In the genomic region with DNA sequence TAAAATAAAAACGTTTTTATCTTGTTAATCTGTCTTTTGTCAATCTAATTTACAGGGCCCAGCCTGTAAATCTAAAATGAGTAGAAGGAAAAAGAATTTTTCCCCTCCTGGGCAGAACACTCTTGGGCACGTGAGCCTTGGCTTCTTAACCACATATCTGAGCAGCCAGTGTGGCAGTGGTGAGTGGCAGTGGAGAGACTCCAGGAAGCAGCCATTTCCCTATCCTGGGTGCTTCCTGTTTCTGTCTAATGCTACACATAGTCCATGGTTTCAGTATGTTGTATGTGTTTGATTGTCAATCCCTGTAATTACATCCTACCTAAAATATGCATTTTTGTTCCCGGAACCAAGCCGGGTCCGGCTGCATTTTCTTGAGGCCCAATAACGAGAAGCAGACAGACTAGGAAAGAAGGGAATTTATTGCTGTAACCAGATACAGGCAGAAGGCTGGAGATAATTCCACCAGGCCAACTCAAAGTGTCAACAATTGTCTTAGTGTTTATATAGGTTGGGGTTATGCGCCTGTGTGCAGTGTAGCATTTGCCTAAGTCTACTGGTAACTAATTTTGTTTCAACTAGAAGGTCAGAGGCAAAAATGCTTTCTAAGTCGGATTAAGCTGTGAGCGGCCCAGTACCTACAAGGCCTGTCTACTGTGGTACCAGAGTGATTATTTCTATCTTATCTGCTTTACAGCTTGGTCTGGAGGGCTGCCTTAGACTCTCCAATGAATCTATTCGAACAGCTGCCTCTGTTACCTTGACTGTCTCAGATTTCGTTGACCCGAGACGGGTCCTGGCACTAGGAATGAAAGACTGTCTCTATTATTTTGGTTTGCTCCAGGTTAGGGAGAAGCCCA, we compare ENCODE assay signal across 10 cellular contexts.
DNase-seq lines count a peak whose midpoint lies in the region; TF ChIP-seq lines count a peak whose summit lies in the region.
"Had no signal": no experiment of that assay in that cellular context is flagged by ENCODE, and none has a peak within 500 bp of the region (broad histone marks: within the 10 kb centered on the region; RNA-seq: fewer than 3 reads in every experiment).

No MANE protein-coding gene starts in this region.

- no peaks in the 10 kb centered on the region for H3K79me2 ChIP-seq in GM23248 (ENCODE audit: insufficient read depth)

- H3K4me2 ChIP-seq in GM23248 (ENCODE audit: unreplicated experiment) = no peak overlapping the region

- in situ Hi-C loops in GM23248 (cut with MboI) (no loop called here), G401 (cut with HindIII; ENCODE audit: low sequenced_read_pairs) (no loop called here)

- H2AFZ ChIP-seq in GM23248 = no peak overlapping the region

- no peaks in the 10 kb centered on the region for H4K20me1 ChIP-seq in GM23248 (ENCODE audit: insufficient read depth)

- peaks cover 35% of the 10 kb centered on the region for H3K9me3 ChIP-seq in endodermal cell (ENCODE audit: control insufficient read depth, low read length)
- H3K9me3 ChIP-seq in GM23248 (ENCODE audit: low read depth) = no peaks in the 10 kb centered on the region
- H3K9me3 ChIP-seq: transverse colon had no signal

- no peak overlapping the region for H3K4me3 Mint-ChIP-seq in T-helper 1 cell treated with Interleukin-12 subunit alpha and Interleukin-12 subunit beta and Interleukin-4 antibody, amounts not matched to agents 30 μg/mL and 1 μg/mL, for 36 hours
- no peak overlapping the region for H3K4me3 Mint-ChIP-seq in endodermal cell
- no peak overlapping the region for H3K4me3 Mint-ChIP-seq in progenitor cell of endocrine pancreas (ENCODE audit: low read depth)

- H3K9ac ChIP-seq in endodermal cell (ENCODE audit: extremely low read depth, low read length, poor library complexity, severe bottlenecking) = no peak overlapping the region
- no peak overlapping the region for H3K9ac ChIP-seq in GM23248

- H3K27ac ChIP-seq in endodermal cell (ENCODE audit: low read depth, low read length) (no peak overlapping the region), GM23248 (no peak overlapping the region)
- H3K27ac ChIP-seq: SK-N-MC, transverse colon had no signal

- TF ChIP-seq CTCF in endodermal cell (conservative IDR thresholded peaks at IDR 0.05) = no peak
- no peak for TF ChIP-seq CTCF in progenitor cell of endocrine pancreas (IDR thresholded peaks at IDR 0.05; ENCODE audit: unreplicated experiment)

- H3K4me3 ChIP-seq in endodermal cell (ENCODE audit: low read length) (no peak overlapping the region), GM23248 (no peak overlapping the region)
- H3K4me3 ChIP-seq: SK-N-MC, transverse colon had no signal

- peaks cover 22% of the 10 kb centered on the region for H3K4me1 Mint-ChIP-seq in T-helper 1 cell treated with Interleukin-12 subunit alpha and Interleukin-12 subunit beta and Interleukin-4 antibody, amounts not matched to agents 30 μg/mL and 1 μg/mL, for 36 hours (ENCODE audit: low read depth)
- H3K4me1 Mint-ChIP-seq in endodermal cell (peaks cover 50% of the 10 kb centered on the region), progenitor cell of endocrine pancreas (ENCODE audit: low read depth) (peaks cover 34% of the 10 kb centered on the region)

- no peak for DNase-seq in T-helper 1 cell
- peak; percentile 95 for DNase-seq in NCI-H69 (lab: John Stamatoyannopoulos, UW)
- DNase-seq in endodermal cell = no peak
- DNase-seq in progenitor cell of endocrine pancreas (ENCODE audit: low spot score, unreplicated experiment) = no peak
- no peak for DNase-seq in H4 (ENCODE audit: low spot score)
- no peak for DNase-seq in GM23248
- no peak for DNase-seq in G401 (ENCODE audit: low spot score)
- DNase-seq: transverse colon had no signal

- no peaks in the 10 kb centered on the region for H3K27me3 ChIP-seq in endodermal cell (ENCODE audit: control insufficient read depth, insufficient read depth, low read length, poor library complexity, severe bottlenecking)
- no peaks in the 10 kb centered on the region for H3K27me3 ChIP-seq in GM23248 (replicated peaks; ENCODE audit: insufficient read depth)
- H3K27me3 ChIP-seq: transverse colon had no signal

- peaks cover 35% of the 10 kb centered on the region for H3K9me3 Mint-ChIP-seq in T-helper 1 cell treated with Interleukin-12 subunit alpha and Interleukin-12 subunit beta and Interleukin-4 antibody, amounts not matched to agents 30 μg/mL and 1 μg/mL, for 36 hours
- H3K9me3 Mint-ChIP-seq in endodermal cell (peaks cover 43% of the 10 kb centered on the region), progenitor cell of endocrine pancreas (ENCODE audit: low read depth) (peaks cover 14% of the 10 kb centered on the region)

- no peaks in the 10 kb centered on the region for H3K9me2 ChIP-seq in GM23248 (ENCODE audit: insufficient read depth)

- peaks cover 18% of the 10 kb centered on the region for H3K4me1 ChIP-seq in endodermal cell (ENCODE audit: control insufficient read depth, insufficient read depth, low read length)
- H3K4me1 ChIP-seq in GM23248 (ENCODE audit: insufficient read depth) = no peaks in the 10 kb centered on the region

- H3K36me3 ChIP-seq in endodermal cell (ENCODE audit: control insufficient read depth, insufficient read depth, low read length) = no peaks in the 10 kb centered on the region
- H3K36me3 ChIP-seq in GM23248 (ENCODE audit: low read depth) = no peaks in the 10 kb centered on the region
- H3K36me3 ChIP-seq: transverse colon had no signal

- peak overlapping the region; percentile 77 for H3K27ac Mint-ChIP-seq in T-helper 1 cell treated with Interleukin-12 subunit alpha and Interleukin-12 subunit beta and Interleukin-4 antibody, amounts not matched to agents 30 μg/mL and 1 μg/mL, for 36 hours
- H3K27ac Mint-ChIP-seq in endodermal cell = peak overlapping the region; percentile 26
- peak overlapping the region; percentile 46 for H3K27ac Mint-ChIP-seq in progenitor cell of endocrine pancreas

- no peaks in the 10 kb centered on the region for H3K27me3 Mint-ChIP-seq in T-helper 1 cell treated with Interleukin-12 subunit alpha and Interleukin-12 subunit beta and Interleukin-4 antibody, amounts not matched to agents 30 μg/mL and 1 μg/mL, for 36 hours (ENCODE audit: low read depth)
- H3K27me3 Mint-ChIP-seq in endodermal cell (ENCODE audit: insufficient read depth) (no peaks in the 10 kb centered on the region), progenitor cell of endocrine pancreas (no peaks in the 10 kb centered on the region)

- 77 to 100% methylated on average over 1 to 9 of the region's 13 CpGs for WGBS in endodermal cell (ENCODE audit: insufficient coverage in 1 of 2, insufficient read length in 1 of 2), 2 experiments
- 61 to 64% methylated on average over 13 of the region's 13 CpGs for WGBS in GM23248 (ENCODE audit: low coverage in 1 of 2, low lambda C conversion rate in 2 of 2, missing lambda C conversion rate in 2 of 2), 2 experiments

- no peaks in the 10 kb centered on the region for H3F3A ChIP-seq in GM23248 (ENCODE audit: insufficient read depth)

- peaks cover 29% of the 10 kb centered on the region for H3K36me3 Mint-ChIP-seq in T-helper 1 cell treated with Interleukin-12 subunit alpha and Interleukin-12 subunit beta and Interleukin-4 antibody, amounts not matched to agents 30 μg/mL and 1 μg/mL, for 36 hours (ENCODE audit: low read depth)
- H3K36me3 Mint-ChIP-seq in endodermal cell (ENCODE audit: low read depth) (peaks cover 13% of the 10 kb centered on the region), progenitor cell of endocrine pancreas (ENCODE audit: insufficient read depth) (peaks cover 3% of the 10 kb centered on the region)

Comparison
In these comparisons a context has a peak if more than half of its experiments do, and no peak if none do; other contexts are left out.
1. H3K27ac Mint-ChIP-seq: peak in every context shown above with its lines; median percentile 77 in T-helper 1 cell treated with Interleukin-12 subunit alpha and Interleukin-12 subunit beta and Interleukin-4 antibody, amounts not matched to agents 30 μg/mL and 1 μg/mL, for 36 hours; 46 in progenitor cell of endocrine pancreas; 26 in endodermal cell.